In genomic region chr17:75605790-75606189, GRCh38 we compare ENCODE assay signal across 33 cellular contexts. TPM values are rescaled to one million over a fixed set of nuclear protein-coding genes. Genes with fewer than 3 reads are reported as not detected.
"Had no signal": no experiment of that assay in that cellular context is flagged by ENCODE, and none has a peak within 500 bp of the region (broad histone marks: within the 10 kb centered on the region; RNA-seq: fewer than 3 reads in every experiment).

No MANE protein-coding gene starts in this region.

- DNase-seq: activated B cell treated with CpG ODN at 0.5 μM for 24 hours; activated CD4-positive, alpha-beta T cell treated with anti-CD3 and anti-CD28 coated beads for 48 hours; activated CD4-positive, alpha-beta T cell treated with anti-CD3 and anti-CD28 coated beads, Interleukin-2, amount 50 U/mL, for 1 hour; activated CD4-positive, alpha-beta T cell treated with anti-CD3 and anti-CD28 coated beads, Interleukin-2, amount 50 U/mL, for 48 hours; activated CD8-positive, alpha-beta memory T cell treated with anti-CD3 and anti-CD28 coated beads for 24 hours; activated CD8-positive, alpha-beta T cell treated with anti-CD3 and anti-CD28 coated beads for 36 hours; activated effector memory CD4-positive, alpha-beta T cell treated with Interleukin-2 at 50 U/mL for 16 hours; activated gamma-delta T cell treated with Interleukin-2 at 50 U/mL for 16 hours; activated naive CD4-positive, alpha-beta T cell treated with anti-CD3 and anti-CD28 coated beads, Interleukin-2, amount 50 U/mL, for 16 hours; activated naive CD4-positive, alpha-beta T cell treated with Interleukin-2 at 50 U/mL for 16 hours; activated T-cell treated with anti-CD3 and anti-CD28 coated beads, Interleukin-2, amount 50 U/mL, for 4 hours; amniotic stem cell; anterior cingulate cortex; brain microvascular endothelial cell; caudate nucleus; cortex of kidney; dermis blood vessel endothelial cell; effector CD4-positive, alpha-beta T cell; effector memory CD8-positive, alpha-beta T cell; erythroblast; foreskin keratinocyte; gastrocnemius medialis; glutamatergic neuron; T-helper 1 cell; T-helper 17 cell; T1000; WERI-Rb-1 had no signal

- FAIRE-seq: astrocyte, colon had no signal

- ATAC-seq: activated CD4-positive, CD25-positive, alpha-beta regulatory T cell treated with anti-CD3 and anti-CD28 coated beads, Interleukin-2, amount 50 U/mL, for 24 hours; activated CD8-positive, alpha-beta T cell treated with anti-CD3 and anti-CD28 coated beads for 36 hours; activated T-cell treated with anti-CD3 and anti-CD28 coated beads, Interleukin-2, amount 50 U/mL, for 4 hours; activated T-helper 17 cell treated with anti-CD3 and anti-CD28 coated beads, Interleukin-2, amount 50 U/mL, for 72 hours; effector memory CD8-positive, alpha-beta T cell; foreskin keratinocyte; gastrocnemius medialis; T-helper 17 cell had no signal

- H3K9me3 ChIP-seq: esophagus muscularis mucosa, gastrocnemius medialis had no signal

- H3K27me3 ChIP-seq: brain microvascular endothelial cell, esophagus muscularis mucosa, foreskin keratinocyte, gastrocnemius medialis had no signal

- H3K4me3 ChIP-seq: esophagus muscularis mucosa, gastrocnemius medialis had no signal

- H3K36me3 ChIP-seq: brain microvascular endothelial cell, gastrocnemius medialis, WERI-Rb-1 had no signal

- H3K27ac ChIP-seq: brain microvascular endothelial cell, esophagus muscularis mucosa, foreskin keratinocyte, gastrocnemius medialis, WERI-Rb-1 had no signal

- H3K4me1 ChIP-seq: foreskin keratinocyte, gastrocnemius medialis had no signal

RNA-seq across cellular contexts. Expression of gene SMIM5, which starts 27.4 kb away (rescaled TPM):
- total RNA-seq: chondrocyte, dermis blood vessel endothelial cell, foreskin keratinocyte had no signal
